Comparison of ENCODE assay signal across 23 cellular contexts in genomic region chr1:94033849-94034248, GRCh38.
"Had no signal": no experiment of that assay in that cellular context is flagged by ENCODE, and none has a peak within 500 bp of the region (broad histone marks: within the 10 kb centered on the region; RNA-seq: fewer than 3 reads in every experiment).

No MANE protein-coding gene starts in this region.

- H3K4me1 ChIP-seq: body of pancreas, parathyroid adenoma, right lobe of liver, tibial artery had no signal

- H3K9ac ChIP-seq: parathyroid adenoma had no signal

- H3K27ac ChIP-seq: body of pancreas, cardiac muscle cell, hepatocyte, parathyroid adenoma, right lobe of liver, tibial artery, VCaP had no signal

- H3K4me1 Mint-ChIP-seq: stimulated activated naive CD8-positive, alpha-beta T cell treated with anti-CD3 and anti-CD28 coated beads, Interleukin-15, amount 100 ng/mL, for 72 hours had no signal

- H3K4me2 ChIP-seq: hepatocyte had no signal

- DNase-seq: activated CD4-positive, alpha-beta memory T cell treated with anti-CD3 and anti-CD28 coated beads, Interleukin-2, amount 10 ng/mL, durations not matched to agents 7 days and 5 days; activated CD4-positive, alpha-beta T cell treated with anti-CD3 and anti-CD28 coated beads, Interleukin-2, amount 10 ng/mL, durations not matched to agents 24 days and 14 days; activated effector memory CD4-positive, alpha-beta T cell treated with Interleukin-2 at 50 U/mL for 16 hours; activated naive CD4-positive, alpha-beta T cell treated with anti-CD3 and anti-CD28 coated beads for 36 hours; activated T-cell treated with anti-CD3 and anti-CD28 coated beads, Interleukin-2, amount 50 U/mL, for 72 hours; anterior cingulate cortex; body of pancreas; effector CD8-positive, alpha-beta T cell; foreskin melanocyte; left ventricle myocardium superior; mammary epithelial cell; nucleus accumbens; right lobe of liver; small intestine; stimulated activated CD4-positive, alpha-beta T cell treated with anti-CD3 and anti-CD28 coated beads, Interleukin-2, amount 100 ng/mL, for 24 hours; stimulated activated naive CD8-positive, alpha-beta T cell treated with anti-CD3 and anti-CD28 coated beads, Interleukin-15, amount 100 ng/mL, for 72 hours; tibial artery had no signal

- H3K4me3 Mint-ChIP-seq: activated CD4-positive, alpha-beta memory T cell treated with anti-CD3 and anti-CD28 coated beads, Interleukin-2, amount 10 ng/mL, durations not matched to agents 7 days and 5 days; activated CD4-positive, alpha-beta T cell treated with anti-CD3 and anti-CD28 coated beads, Interleukin-2, amount 10 ng/mL, durations not matched to agents 24 days and 14 days; activated naive CD4-positive, alpha-beta T cell treated with anti-CD3 and anti-CD28 coated beads for 36 hours; activated T-cell treated with anti-CD3 and anti-CD28 coated beads, Interleukin-2, amount 50 U/mL, for 72 hours; stimulated activated effector memory CD8-positive, alpha-beta T cell treated with anti-CD3 and anti-CD28 coated beads, Interleukin-12 subunit alpha, Interleukin-12 subunit beta, amount 100 ng/mL, for 72 hours; stimulated activated naive CD8-positive, alpha-beta T cell treated with anti-CD3 and anti-CD28 coated beads, Interleukin-15, amount 100 ng/mL, for 72 hours had no signal

- H2AFZ ChIP-seq: hepatocyte, parathyroid adenoma had no signal

- H3K9me3 Mint-ChIP-seq: activated CD4-positive, alpha-beta memory T cell treated with anti-CD3 and anti-CD28 coated beads, Interleukin-2, amount 10 ng/mL, durations not matched to agents 7 days and 5 days; activated CD4-positive, alpha-beta T cell treated with anti-CD3 and anti-CD28 coated beads, Interleukin-2, amount 10 ng/mL, durations not matched to agents 24 days and 14 days; activated naive CD4-positive, alpha-beta T cell treated with anti-CD3 and anti-CD28 coated beads for 36 hours; activated T-cell treated with anti-CD3 and anti-CD28 coated beads, Interleukin-2, amount 50 U/mL, for 72 hours; stimulated activated effector memory CD8-positive, alpha-beta T cell treated with anti-CD3 and anti-CD28 coated beads, Interleukin-12 subunit alpha, Interleukin-12 subunit beta, amount 100 ng/mL, for 72 hours; stimulated activated naive CD8-positive, alpha-beta T cell treated with anti-CD3 and anti-CD28 coated beads, Interleukin-15, amount 100 ng/mL, for 72 hours had no signal

- ATAC-seq: activated CD4-positive, CD25-positive, alpha-beta regulatory T cell treated with anti-CD3 and anti-CD28 coated beads, Interleukin-2, amount 50 U/mL, for 24 hours; activated T-cell treated with anti-CD3 and anti-CD28 coated beads, Interleukin-2, amount 50 U/mL, for 72 hours; body of pancreas; left ventricle myocardium superior; stimulated activated effector memory CD8-positive, alpha-beta T cell treated with anti-CD3 and anti-CD28 coated beads, Interleukin-12 subunit alpha, Interleukin-12 subunit beta, amount 100 ng/mL, for 72 hours; stimulated activated naive CD8-positive, alpha-beta T cell treated with anti-CD3 and anti-CD28 coated beads, Interleukin-15, amount 100 ng/mL, for 72 hours had no signal

- H3K36me3 Mint-ChIP-seq: stimulated activated effector memory CD8-positive, alpha-beta T cell treated with anti-CD3 and anti-CD28 coated beads, Interleukin-12 subunit alpha, Interleukin-12 subunit beta, amount 100 ng/mL, for 72 hours had no signal

- H3K27me3 ChIP-seq: body of pancreas, cardiac muscle cell, hepatocyte, right lobe of liver, tibial artery had no signal

- H3K79me2 ChIP-seq: hepatocyte, parathyroid adenoma had no signal

- H3K27ac Mint-ChIP-seq: activated CD4-positive, alpha-beta memory T cell treated with anti-CD3 and anti-CD28 coated beads, Interleukin-2, amount 10 ng/mL, durations not matched to agents 7 days and 5 days; activated CD4-positive, alpha-beta T cell treated with anti-CD3 and anti-CD28 coated beads, Interleukin-2, amount 10 ng/mL, durations not matched to agents 24 days and 14 days; activated naive CD4-positive, alpha-beta T cell treated with anti-CD3 and anti-CD28 coated beads for 36 hours; stimulated activated effector memory CD8-positive, alpha-beta T cell treated with anti-CD3 and anti-CD28 coated beads, Interleukin-12 subunit alpha, Interleukin-12 subunit beta, amount 100 ng/mL, for 72 hours; stimulated activated naive CD8-positive, alpha-beta T cell treated with anti-CD3 and anti-CD28 coated beads, Interleukin-15, amount 100 ng/mL, for 72 hours had no signal

- H3K9me3 ChIP-seq: body of pancreas, right lobe of liver, tibial artery had no signal

- H3K36me3 ChIP-seq: cardiac muscle cell, right lobe of liver, tibial artery had no signal

- H3K4me3 ChIP-seq: body of pancreas, cardiac muscle cell, hepatocyte, right lobe of liver, tibial artery had no signal
